Comparison of ENCODE assay signal across 15 cellular contexts in genomic region chr15:67242665-67243064, GRCh38. TPM values are rescaled to one million over a fixed set of nuclear protein-coding genes. Genes with fewer than 3 reads are reported as not detected.
DNase-seq lines count a peak whose midpoint lies in the region; ATAC-seq, FAIRE-seq and TF ChIP-seq lines count a peak whose summit lies in the region.
"Had no signal": no experiment of that assay in that cellular context is flagged by ENCODE, and none has a peak within 500 bp of the region (broad histone marks: within the 10 kb centered on the region; RNA-seq: fewer than 3 reads in every experiment).

No MANE protein-coding gene starts in this region.

- H3K79me2 ChIP-seq in MM.1S (ENCODE audit: low read length), result peaks cover 77% of the 10 kb centered on the region
- H3K79me2 ChIP-seq in keratinocyte (ENCODE audit: control insufficient read depth, insufficient read depth, low read length), result peaks cover 89% of the 10 kb centered on the region

- no peaks in the 10 kb centered on the region for H3K9me3 ChIP-seq in CD8-positive, alpha-beta memory T cell (ENCODE audit: low read length)
- no peaks in the 10 kb centered on the region for H3K9me3 ChIP-seq in MM.1S (replicated peaks; ENCODE audit: insufficient read depth, low read length)
- H3K9me3 ChIP-seq in keratinocyte (ENCODE audit: control insufficient read depth, low read depth, low read length), result peaks cover 2% of the 10 kb centered on the region
- H3K9me3 ChIP-seq: pancreas, uterus had no signal

- FAIRE-seq in keratinocyte (lab: Jason Lieb, UNC), result peak; percentile 75
- FAIRE-seq: pancreas had no signal

- peaks cover 46 to 67% (median 61%) of the 10 kb centered on the region in 3 donors for H3K4me1 Mint-ChIP-seq in CD8-positive, alpha-beta memory T cell
- H3K4me1 Mint-ChIP-seq in WTC11, result peaks cover 34% of the 10 kb centered on the region

- peaks cover 0 to 4% (median 0%) of the 10 kb centered on the region in 5 donors for H3K9me3 Mint-ChIP-seq in CD8-positive, alpha-beta memory T cell
- H3K9me3 Mint-ChIP-seq in WTC11, result peaks cover 14% of the 10 kb centered on the region

- POLR2A ChIA-PET in CD8-positive, alpha-beta memory T cell (lab: Charles Lee), result no interaction called here
- POLR2A ChIA-PET in WTC11 (lab: Charles Lee), result no interaction called here

- H3K4me3 ChIP-seq in CD8-positive, alpha-beta memory T cell (ENCODE audit: low read length), result no peak overlapping the region
- H3K4me3 ChIP-seq in MM.1S (ENCODE audit: low read length) (peak overlapping the region; percentile 20), keratinocyte (ENCODE audit: control insufficient read depth in 2 of 3, extremely low read depth in 1 of 3, insufficient read depth in 2 of 3, low read depth in 1 of 3, low read length in 3 of 3) (no peak overlapping the region)
- H3K4me3 ChIP-seq: pancreas, uterus had no signal

- H3K9me1 ChIP-seq in keratinocyte (ENCODE audit: control insufficient read depth, extremely low read depth, insufficient read depth, low read length), result no peaks in the 10 kb centered on the region

- H3K9ac ChIP-seq in MM.1S (ENCODE audit: low read length), result no peak overlapping the region
- H3K9ac ChIP-seq in keratinocyte (ENCODE audit: control insufficient read depth, extremely low read depth, insufficient read depth, low read length), result no peak overlapping the region

- H3K27ac ChIP-seq in CD8-positive, alpha-beta memory T cell (ENCODE audit: low read depth, low read length), result no peak overlapping the region
- H3K27ac ChIP-seq in MM.1S (ENCODE audit: low read length) (peak overlapping the region; percentile 49; the same call in 1 of the 2 replicates), keratinocyte (ENCODE audit: control insufficient read depth, insufficient read depth, low read length) (peak overlapping the region; percentile 40)
- H3K27ac ChIP-seq: pancreas, uterus had no signal

- peaks cover 34% of the 10 kb centered on the region for H3K4me1 ChIP-seq in CD8-positive, alpha-beta memory T cell (ENCODE audit: insufficient read depth, low read length)
- H3K4me1 ChIP-seq in MM.1S (ENCODE audit: low read length), result peaks cover 46% of the 10 kb centered on the region
- H3K4me1 ChIP-seq in keratinocyte (ENCODE audit: control insufficient read depth, extremely low read depth, insufficient read depth, low read length), result peaks cover 41% of the 10 kb centered on the region
- H3K4me1 ChIP-seq: uterus had no signal

- H3K27me3 Mint-ChIP-seq in CD8-positive, alpha-beta memory T cell, result no peaks in the 10 kb centered on the region
- no peaks in the 10 kb centered on the region for H3K27me3 Mint-ChIP-seq in WTC11 (ENCODE audit: low read depth)

- H3K36me3 ChIP-seq in CD8-positive, alpha-beta memory T cell (ENCODE audit: insufficient read depth, low read length), result no peaks in the 10 kb centered on the region
- H3K36me3 ChIP-seq in MM.1S (replicated peaks; ENCODE audit: insufficient read depth, low read length) (no peaks in the 10 kb centered on the region), keratinocyte (ENCODE audit: control insufficient read depth in 2 of 2, extremely low read depth in 1 of 2, insufficient read depth in 2 of 2, low read length in 2 of 2) (peaks cover 2 to 4% of the 10 kb centered on the region in 2 experiments)
- H3K36me3 ChIP-seq: pancreas, uterus had no signal

- no peak for TF ChIP-seq CTCF in MM.1S (IDR thresholded peaks at IDR 0.05; ENCODE audit: low read length)
- no peak for TF ChIP-seq CTCF in WTC11 (IDR thresholded peaks at IDR 0.05)
- no peak for TF ChIP-seq CTCF in keratinocyte (optimal IDR thresholded peaks at IDR 0.05 in 1 of 3, IDR thresholded peaks at IDR 0.05 in 1 of 3, conservative IDR thresholded peaks at IDR 0.05 in 1 of 3; ENCODE audit: extremely low read depth in 1 of 3, insufficient read depth in 2 of 3, low read length in 3 of 3)

- DNase-seq in CD8-positive, alpha-beta memory T cell, result no peak
- DNase-seq in MM.1S, result peak; percentile 15
- no peak for DNase-seq in WTC11 (ENCODE audit: low spot score)
- no peak for DNase-seq in keratinocyte (ENCODE audit: low read depth, low spot score)
- DNase-seq in G401 (ENCODE audit: low spot score), result no peak
- DNase-seq: activated CD4-positive, alpha-beta T cell treated with anti-CD3 and anti-CD28 coated beads for 4 hours; amygdala; left cardiac atrium; NCI-H1092 treated with DMSO at 0.1 percent for 48 hours; pancreas; uterus had no signal

- H4K20me1 ChIP-seq in MM.1S (ENCODE audit: insufficient read depth, low read length) (no peaks in the 10 kb centered on the region), keratinocyte (ENCODE audit: control insufficient read depth, extremely low read depth, insufficient read depth, low read length) (peaks cover 2% of the 10 kb centered on the region)

- CTCF ChIA-PET in CD8-positive, alpha-beta memory T cell (lab: Charles Lee), result no interaction called here
- CTCF ChIA-PET in WTC11 (lab: Charles Lee), result interaction anchor here (0.6 kb wide), 1 partner anchor 320 kb away, joined by 3 read pairs; no protein-coding TSS in a partner anchor

- no peak overlapping the region for H2AFZ ChIP-seq in MM.1S (ENCODE audit: low read length)
- H2AFZ ChIP-seq in keratinocyte (ENCODE audit: control insufficient read depth, low read length), result no peak overlapping the region

- dilution Hi-C loops in keratinocyte (cut with MboI; ENCODE audit: extremely low pct_ligation_motif_present, low sequenced_read_pairs), result no loop called here

- H3K4me2 ChIP-seq in MM.1S (ENCODE audit: low read depth, low read length) (peak overlapping the region; percentile 62), keratinocyte (ENCODE audit: control insufficient read depth, extremely low read depth, insufficient read depth, low read depth, low read length) (peak overlapping the region; percentile 46)

- in situ Hi-C loops in G401 (cut with HindIII; ENCODE audit: low sequenced_read_pairs), result no loop called here

- no peaks in the 10 kb centered on the region for H3K9me2 ChIP-seq in MM.1S (replicated peaks; ENCODE audit: insufficient read depth, low read length)

- H3K27ac Mint-ChIP-seq in CD8-positive, alpha-beta memory T cell, result peak overlapping the region; percentile 22 to 86 (median 63)
- H3K27ac Mint-ChIP-seq in WTC11, result no peak overlapping the region

- H3K27me3 ChIP-seq in CD8-positive, alpha-beta memory T cell (ENCODE audit: insufficient read depth, low read length, poor library complexity, severe bottlenecking), result no peaks in the 10 kb centered on the region
- H3K27me3 ChIP-seq in MM.1S (replicated peaks; ENCODE audit: insufficient read depth, low read length) (no peaks in the 10 kb centered on the region), keratinocyte (ENCODE audit: control insufficient read depth, extremely low read depth, insufficient read depth, low read length) (no peaks in the 10 kb centered on the region)
- H3K27me3 ChIP-seq: pancreas, uterus had no signal

- 0 out of 2 replicates have a peak, but pooled peaks have one; percentile 20 for ATAC-seq in WTC11
- ATAC-seq in GM19324 (IDR thresholded peaks at IDR 0.05; ENCODE audit: low FRiP score, unreplicated experiment), result no peak
- no peak for ATAC-seq in GM18498 (IDR thresholded peaks at IDR 0.05; ENCODE audit: unreplicated experiment)
- ATAC-seq in HG02981 (IDR thresholded peaks at IDR 0.05; ENCODE audit: unreplicated experiment), result no peak
- ATAC-seq: HCT116, left cardiac atrium, pancreas had no signal

- H3K4me3 Mint-ChIP-seq in CD8-positive, alpha-beta memory T cell, result peak overlapping the region in 5 of 7 donors; percentile 7 to 61 (median 16)
- H3K4me3 Mint-ChIP-seq in WTC11, result no peak overlapping the region

- peaks cover 27% of the 10 kb centered on the region for H3F3A ChIP-seq in MM.1S (ENCODE audit: insufficient read depth, low read length)

- peaks cover 15 to 29% (median 19%) of the 10 kb centered on the region in 3 donors for H3K36me3 Mint-ChIP-seq in CD8-positive, alpha-beta memory T cell
- H3K36me3 Mint-ChIP-seq in WTC11, result peaks cover 25% of the 10 kb centered on the region

TF ChIP-seq in WTC11, 78 proteins besides CTCF, POLR2A, EP300 and RAD21 (continues in another document):
- no peak for TF ChIP-seq RORB (CRISPR knock-in tag; IDR thresholded peaks at IDR 0.05)
- no peak for TF ChIP-seq FOXP1 (CRISPR knock-in tag; IDR thresholded peaks at IDR 0.05; ENCODE audit: borderline replicate concordance)
- no peak for TF ChIP-seq ETV6 (CRISPR knock-in tag; IDR thresholded peaks at IDR 0.05)
- no peak for TF ChIP-seq MAX (CRISPR knock-in tag; IDR thresholded peaks at IDR 0.05)
- TF ChIP-seq JAZF1 (CRISPR knock-in tag; IDR thresholded peaks at IDR 0.05), result no peak

RNA-seq across cellular contexts. Expression of gene AAGAB, which starts 11.8 kb away (rescaled TPM):
- total RNA-seq in CD8-positive, alpha-beta memory T cell, result 10 to 100 TPM; 66.6 to 76.1 TPM
- 53.9 TPM for polyA plus RNA-seq in CD8-positive, alpha-beta memory T cell
- total RNA-seq in WTC11 (2021), result 36.6 to 41.7 TPM (median 37.2 TPM) in 3 replicates
- 59.5 to 82.7 TPM (median 62.0 TPM) in 3 replicates for polyA plus RNA-seq in keratinocyte
- 76.0 TPM for polyA plus RNA-seq in keratinocyte (2011; ENCODE audit: low read depth)
- 50.9 and 94.7 TPM in 2 replicates for polyA plus RNA-seq in keratinocyte (2011; cell fraction: cytosol; rRNA removed)
- 42.8 and 48.0 TPM in 2 replicates for polyA plus RNA-seq in keratinocyte (2011; cell fraction: nucleus; rRNA removed)
- 44.3 and 46.8 TPM in 2 replicates for polyA plus RNA-seq in keratinocyte (2012; ENCODE audit: low replicate concordance)
- 41.1 to 99.2 TPM (median 96.8 TPM) in 3 replicates for polyA minus RNA-seq in keratinocyte
- polyA minus RNA-seq in keratinocyte (2011; cell fraction: cytosol; rRNA and poly(A)+ RNA removed), result 56.2 TPM
- 27.1 and 47.3 TPM in 2 replicates for polyA minus RNA-seq in keratinocyte (2011; cell fraction: nucleus; rRNA and poly(A)+ RNA removed)
- total RNA-seq in G401 (2014; rRNA removed; shearing (Covaris generic)), result 110 and 118 TPM in 2 replicates

RNA-seq across cellular contexts. Expression of gene IQCH, which starts 11.9 kb away (rescaled TPM):
- 1 to 10 TPM; 1.0 to 1.3 TPM for total RNA-seq in CD8-positive, alpha-beta memory T cell
- 0.52 TPM for polyA plus RNA-seq in CD8-positive, alpha-beta memory T cell
- 1.9 to 2.0 TPM (median 1.9 TPM) in 3 replicates for total RNA-seq in WTC11 (2021)
- 2.2 to 3.0 TPM (median 2.6 TPM) in 3 replicates for polyA plus RNA-seq in keratinocyte
- 1.3 TPM for polyA plus RNA-seq in keratinocyte (2011; ENCODE audit: low read depth)
- 1.7 and 2.4 TPM in 2 replicates for polyA plus RNA-seq in keratinocyte (2011; cell fraction: cytosol; rRNA removed)
- polyA plus RNA-seq in keratinocyte (2011; cell fraction: nucleus; rRNA removed), result 3.0 and 3.6 TPM in 2 replicates
- polyA plus RNA-seq in keratinocyte (2012; ENCODE audit: low replicate concordance), result 1.3 and 1.6 TPM in 2 replicates
- 3.5 to 7.9 TPM (median 6.8 TPM) in 3 replicates for polyA minus RNA-seq in keratinocyte
- 2.5 TPM for polyA minus RNA-seq in keratinocyte (2011; cell fraction: cytosol; rRNA and poly(A)+ RNA removed)
- 4.3 and 15.1 TPM in 2 replicates for polyA minus RNA-seq in keratinocyte (2011; cell fraction: nucleus; rRNA and poly(A)+ RNA removed)
- total RNA-seq in G401 (2014; rRNA removed; shearing (Covaris generic)), result 6.8 and 10.1 TPM in 2 replicates
